Comparison of ENCODE assay signal across 20 cellular contexts in the genomic region with DNA sequence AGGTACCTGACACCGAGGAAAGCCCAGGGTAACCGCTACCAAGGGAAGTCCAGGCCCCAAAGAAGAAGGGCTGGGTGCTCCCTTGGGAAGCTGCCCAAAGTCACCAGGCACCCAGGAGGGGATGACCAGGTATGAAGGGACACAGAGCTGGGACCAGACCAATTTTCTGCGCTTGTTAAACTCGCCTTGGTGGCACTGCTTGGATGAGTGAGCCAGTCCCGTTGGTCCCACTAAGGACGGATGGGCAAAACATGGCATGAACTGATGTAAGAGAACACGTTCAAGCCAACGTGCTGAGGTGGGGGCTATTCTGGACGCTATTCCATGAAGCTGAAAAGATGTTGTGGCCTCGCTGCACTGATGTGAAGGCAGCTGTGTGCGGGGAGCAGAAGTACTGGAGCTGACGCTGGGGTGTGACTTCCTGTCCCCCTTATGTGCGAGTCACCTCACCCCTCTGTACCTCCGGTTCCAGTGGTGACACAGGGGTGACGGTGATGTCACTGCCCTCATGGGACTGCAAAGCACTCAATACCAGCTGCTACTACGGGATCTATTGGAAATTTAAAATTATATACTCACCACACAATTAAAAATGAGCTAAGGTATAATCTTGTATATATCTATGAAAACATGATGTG.
DNase-seq lines count a peak whose midpoint lies in the region; ATAC-seq and TF ChIP-seq lines count a peak whose summit lies in the region.
"Had no signal": no experiment of that assay in that cellular context is flagged by ENCODE, and none has a peak within 500 bp of the region (broad histone marks: within the 10 kb centered on the region; RNA-seq: fewer than 3 reads in every experiment).

No MANE protein-coding gene starts in this region.

- CTCF ChIA-PET in Caco-2 (lab: Charles Lee) = interaction anchor here (1.1 to 1.4 kb wide), 4 partner anchors 14 to 133 kb away, joined by 3 to 7 read pairs (median 4); no protein-coding TSS in a partner anchor

- H3K23ac ChIP-seq in trophoblast cell (ENCODE audit: low read length) = no peak overlapping the region

- DNase-seq in Caco-2 (no peak), NB4 (ENCODE audit: low read depth) (peak; percentile 11), immature natural killer cell (peak in 2 of 3 donors; percentile 11 to 12), trophoblast cell (no peak), stomach (no peak), foreskin fibroblast (no peak)
- DNase-seq: CD4-positive, CD25-positive, alpha-beta regulatory T cell; DND-41; MG63; NCI-H1048; NCI-H1417 treated with DMSO at 0.1 percent for 48 hours; NCI-H187; NCI-H446; NCI-H526; PC-3; RPMI8226; SHP77 had no signal

- no peak for ATAC-seq in GM21390 (IDR thresholded peaks at IDR 0.05; ENCODE audit: unreplicated experiment)
- ATAC-seq: GM12878, HCT116, PC-3 had no signal

- no peak for TF ChIP-seq POLR2A in NB4 (IDR thresholded peaks at IDR 0.05; ENCODE audit: extremely low read depth, insufficient read length)
- TF ChIP-seq POLR2A in stomach (IDR thresholded peaks at IDR 0.05) = no peak

- H4K91ac ChIP-seq in trophoblast cell (ENCODE audit: low read depth, low read length) = no peak overlapping the region

- H3K79me2 ChIP-seq in trophoblast cell (ENCODE audit: control insufficient read depth, insufficient read depth, low read length, poor library complexity) = no peaks in the 10 kb centered on the region

- peaks cover 17% of the 10 kb centered on the region for H3K4me1 Mint-ChIP-seq in Caco-2 (ENCODE audit: low read depth, unreplicated experiment)
- H3K4me1 Mint-ChIP-seq in immature natural killer cell = peaks cover 8 to 10% of the 10 kb centered on the region in 2 donors
- H3K4me1 Mint-ChIP-seq: CD4-positive, CD25-positive, alpha-beta regulatory T cell had no signal

- H3K27me3 Mint-ChIP-seq in Caco-2 (ENCODE audit: insufficient read depth, unreplicated experiment) (no peaks in the 10 kb centered on the region), immature natural killer cell (ENCODE audit: low read depth in 3 of 3) (peaks cover 0 to 10% (median 2%) of the 10 kb centered on the region in 3 donors)
- H3K27me3 Mint-ChIP-seq: CD4-positive, CD25-positive, alpha-beta regulatory T cell had no signal

- H3K4me3 ChIP-seq in Caco-2 (ENCODE audit: low read depth, low read length) (no peak overlapping the region), NB4 (ENCODE audit: low read depth, low read length) (no peak overlapping the region), trophoblast cell (ENCODE audit: low read depth, low read length) (peak overlapping the region; percentile 46), stomach (no peak overlapping the region), foreskin fibroblast (ENCODE audit: low read depth in 1 of 2, low read length in 2 of 2) (no peak overlapping the region)
- H3K4me3 ChIP-seq: GM12878, MG63 had no signal

- no peak overlapping the region for H4K8ac ChIP-seq in trophoblast cell (ENCODE audit: low read depth, low read length)

- intact Hi-C loops in Caco-2 (cut with micrococcal nuclease; ENCODE audit: unreplicated experiment) (loop anchor here (1.0 kb wide), 1 partner anchor 18 kb away; no protein-coding TSS in a partner anchor), stomach (cut with DNase I; ENCODE audit: low total_unique reads) (no loop called here)

- peak overlapping the region; percentile 15 for H3K18ac ChIP-seq in trophoblast cell (ENCODE audit: low read length)

- H3K27ac ChIP-seq in trophoblast cell (ENCODE audit: low read depth, low read length) = no peak overlapping the region
- no peak overlapping the region for H3K27ac ChIP-seq in stomach

- H3K4me2 ChIP-seq in trophoblast cell (ENCODE audit: low read length) = no peak overlapping the region

- POLR2A ChIA-PET in Caco-2 (lab: Charles Lee) = no interaction called here

- no peak overlapping the region for H2AK5ac ChIP-seq in trophoblast cell (ENCODE audit: low read length)

- H3K9me3 ChIP-seq in Caco-2 (no peaks in the 10 kb centered on the region), trophoblast cell (ENCODE audit: insufficient read depth, low read depth, low read length) (no peaks in the 10 kb centered on the region), stomach (no peaks in the 10 kb centered on the region)
- H3K9me3 ChIP-seq: MG63 had no signal

- H3K4me3 Mint-ChIP-seq in Caco-2 (ENCODE audit: unreplicated experiment) (no peak overlapping the region), immature natural killer cell (peak overlapping the region in 2 of 5 donors; percentile 0 to 19)
- H3K4me3 Mint-ChIP-seq: CD4-positive, CD25-positive, alpha-beta regulatory T cell had no signal

- H3K36me3 ChIP-seq in Caco-2 (ENCODE audit: control insufficient read depth, insufficient read depth, low read length) (peaks cover 1% of the 10 kb centered on the region; the same call in 1 of the 2 replicates), trophoblast cell (ENCODE audit: control insufficient read depth in 1 of 2, insufficient read depth in 2 of 2, low read length in 2 of 2) (no peaks in the 10 kb centered on the region), stomach (no peaks in the 10 kb centered on the region)
- H3K36me3 ChIP-seq: MG63 had no signal

- H3K4me1 ChIP-seq in Caco-2 (peaks cover 32% of the 10 kb centered on the region), trophoblast cell (ENCODE audit: control insufficient read depth in 1 of 2, insufficient read depth in 2 of 2, low read length in 2 of 2) (peaks cover 9 to 11% of the 10 kb centered on the region in 2 experiments), stomach (peaks cover 0 to 25% (median 8%) of the 10 kb centered on the region in 4 donors)

- no peak overlapping the region for H2BK12ac ChIP-seq in trophoblast cell (ENCODE audit: low read length)

- peak overlapping the region; percentile 31 for H3K9ac ChIP-seq in trophoblast cell (ENCODE audit: low read length)

- TF ChIP-seq EP300 in stomach (IDR thresholded peaks at IDR 0.05) = no peak

- no peak overlapping the region for H3K4ac ChIP-seq in trophoblast cell (ENCODE audit: low read depth, low read length)

- no peak overlapping the region for H4K12ac ChIP-seq in trophoblast cell (ENCODE audit: low read depth, low read length)

- H3K27ac Mint-ChIP-seq in Caco-2 (ENCODE audit: unreplicated experiment) = peak overlapping the region; percentile 3
- peak overlapping the region in 1 of 6 donors; percentile 37 for H3K27ac Mint-ChIP-seq in immature natural killer cell
- H3K27ac Mint-ChIP-seq: CD4-positive, CD25-positive, alpha-beta regulatory T cell had no signal

- H2BK5ac ChIP-seq in trophoblast cell (ENCODE audit: low read depth, low read length, poor library complexity) = no peak overlapping the region

- WGBS in trophoblast cell (ENCODE audit: extremely low coverage, insufficient coverage, insufficient read length) = no CpG with 5 or more reads among the region's 16 CpGs
- 83 to 93% (median 87%) methylated on average over 16 of the region's 16 CpGs for WGBS in stomach, 5 donors

- H3K9me3 Mint-ChIP-seq in Caco-2 (ENCODE audit: unreplicated experiment) (no peaks in the 10 kb centered on the region), immature natural killer cell (no peaks in the 10 kb centered on the region)
- H3K9me3 Mint-ChIP-seq: CD4-positive, CD25-positive, alpha-beta regulatory T cell had no signal

- peaks cover 6% of the 10 kb centered on the region for H3K79me1 ChIP-seq in trophoblast cell (ENCODE audit: low read length)

- no peaks in the 10 kb centered on the region for H3K27me3 ChIP-seq in Caco-2 (replicated peaks; ENCODE audit: control insufficient read depth, insufficient read depth, low read length)
- H3K27me3 ChIP-seq in trophoblast cell (ENCODE audit: insufficient read depth, low read length) = no peaks in the 10 kb centered on the region
- H3K27me3 ChIP-seq in stomach = no peaks in the 10 kb centered on the region
- H3K27me3 ChIP-seq: MG63 had no signal

- H3K36me3 Mint-ChIP-seq in Caco-2 (ENCODE audit: insufficient read depth, unreplicated experiment) (peaks cover 14% of the 10 kb centered on the region), immature natural killer cell (no peaks in the 10 kb centered on the region)
- H3K36me3 Mint-ChIP-seq: CD4-positive, CD25-positive, alpha-beta regulatory T cell had no signal

- H2AFZ ChIP-seq in trophoblast cell (ENCODE audit: insufficient read depth, low read length, poor library complexity) = no peak overlapping the region

- no TSS peak for BruUV-seq in Caco-2 (replicated peaks; lab: Mats Ljungman, UMichigan)

- no peak overlapping the region for H3K14ac ChIP-seq in trophoblast cell (ENCODE audit: low read length)

- no peak overlapping the region for H2BK120ac ChIP-seq in trophoblast cell (ENCODE audit: insufficient read depth, low read length, poor library complexity)

- TF ChIP-seq CTCF in Caco-2 (IDR thresholded peaks at IDR 0.05; ENCODE audit: insufficient read depth in 1 of 2, low read depth in 1 of 2, low read length in 1 of 2, severe bottlenecking in 1 of 2, unreplicated experiment in 1 of 2) = no peak
- TF ChIP-seq CTCF in NB4 (IDR thresholded peaks at IDR 0.05; ENCODE audit: low read depth, low read length) = no peak
- TF ChIP-seq CTCF in stomach (IDR thresholded peaks at IDR 0.05) = no peak
- no peak for TF ChIP-seq CTCF in foreskin fibroblast (IDR thresholded peaks at IDR 0.05; ENCODE audit: low read depth, low read length)

Comparison
In these comparisons a context has a peak if more than half of its experiments do, and no peak if none do; other contexts are left out.
1. DNase-seq: peak in NB4 (single experiment) and immature natural killer cell (2 of 3); none in Caco-2 (0 of 2), trophoblast cell (0 of 2), stomach (single experiment) and foreskin fibroblast (0 of 2).